8 cellular contexts compared by ENCODE assay signal in the genomic region with DNA sequence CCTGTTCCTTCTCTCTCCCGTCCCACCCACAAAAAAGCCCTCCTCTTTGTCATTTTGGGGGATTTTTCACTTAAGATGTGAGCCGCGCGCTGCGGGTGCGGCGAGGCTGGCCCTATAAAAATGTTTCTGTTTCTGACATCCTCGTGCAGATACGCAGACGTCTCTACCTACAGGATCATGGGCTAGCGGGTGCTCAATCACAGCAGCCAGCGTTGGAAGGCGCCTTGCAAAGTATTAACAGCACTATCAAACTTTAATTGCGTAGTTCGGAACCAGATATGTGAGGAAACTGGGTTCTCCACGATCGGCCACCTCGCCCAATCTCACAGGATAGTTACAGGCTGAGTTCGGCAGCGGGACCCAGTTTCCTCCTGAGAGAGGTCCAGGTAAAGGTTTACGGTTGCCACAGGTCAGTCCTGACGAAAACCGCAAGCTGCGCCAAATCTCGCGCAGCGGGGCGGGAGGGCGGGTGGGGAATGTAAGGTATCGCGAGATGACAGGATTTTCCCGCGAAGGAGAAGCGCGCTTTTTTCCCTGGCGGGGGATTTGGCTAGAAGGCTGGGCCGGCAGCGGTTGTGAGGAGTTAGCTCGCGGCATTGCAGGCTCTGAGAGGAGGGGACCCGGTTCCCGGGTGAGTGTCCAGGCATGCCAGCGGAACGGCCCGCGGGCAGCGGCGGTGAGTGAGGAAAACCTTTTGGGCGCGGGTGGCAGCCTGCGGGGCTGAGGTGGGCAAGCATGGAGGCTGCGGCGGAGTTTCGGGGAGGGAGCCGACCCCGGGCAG. TPM values are rescaled to one million over a fixed set of nuclear protein-coding genes. Genes with fewer than 3 reads are reported as not detected.
DNase-seq lines count a peak whose midpoint lies in the region; ATAC-seq and TF ChIP-seq lines count a peak whose summit lies in the region.

TSS of gene HELLS (plus strand) at position 512 of the 781 bp plus-strand sequence. CDS start at position 646, 134 bp downstream.

- 0 to 1% (median 0%) methylated on average over 56 of the region's 56 CpGs for WGBS in psoas muscle, 3 donors
- WGBS in urinary bladder, result under 1% methylated on average over 56 of the region's 56 CpGs

- peak; percentile 77 for DNase-seq in NCI-H1417 treated with DMSO at 0.1 percent for 48 hours (lab: John Stamatoyannopoulos, UW)
- DNase-seq in T-helper 1 cell, result peak; percentile 42 to 88 (median 58)
- peak; percentile 76 for DNase-seq in amniotic epithelial cell (ENCODE audit: low read depth)
- DNase-seq in left ventricle myocardium superior, result peak; percentile 81
- peak; percentile 70 to 76 for DNase-seq in psoas muscle

- H3K4me3 ChIP-seq in psoas muscle, result peak within 1 kb of the TSS; percentile 83
- H3K4me3 ChIP-seq in urinary bladder (ENCODE audit: low read depth, low read length), result peak within 1 kb of the TSS; percentile 63

- H3K4me1 ChIP-seq in psoas muscle (peaks cover 6% of the 10 kb centered on the region), urinary bladder (ENCODE audit: insufficient read depth) (no peaks in the 10 kb centered on the region)

- TF ChIP-seq POLR2A in GM15510 (IDR thresholded peaks at IDR 0.05; ENCODE audit: borderline replicate concordance, extremely low read depth, insufficient read length), result peak; percentile 56

- peak; percentile 79 for ATAC-seq in HG02840 (IDR thresholded peaks at IDR 0.05; ENCODE audit: low FRiP score, unreplicated experiment)
- peak; percentile 93 for ATAC-seq in left ventricle myocardium superior
- peak; percentile 72 to 93 (median 82) for ATAC-seq in psoas muscle

- H3K36me3 ChIP-seq in psoas muscle (ENCODE audit: insufficient read depth in 1 of 2, low read depth in 1 of 2) (no peaks in the 10 kb centered on the region), urinary bladder (ENCODE audit: insufficient read depth) (no peaks in the 10 kb centered on the region)

- no peak for TF ChIP-seq CTCF in psoas muscle (IDR thresholded peaks at IDR 0.05)

- H3K27me3 ChIP-seq in psoas muscle (ENCODE audit: insufficient read depth in 3 of 3, low read length in 2 of 3), result peaks cover 0 to 2% (median 0%) of the 10 kb centered on the region in 3 donors

- H3K27ac ChIP-seq in psoas muscle, result peak within 1 kb of the TSS; percentile 59
- H3K27ac ChIP-seq in urinary bladder (ENCODE audit: low read depth), result peak within 1 kb of the TSS; percentile 26

- intact Hi-C loops in left ventricle myocardium superior (cut with micrococcal nuclease), result no loop called here
- intact Hi-C loops in psoas muscle (cut with DNase I), result no loop called here

- no peaks in the 10 kb centered on the region for H3K9me3 ChIP-seq in psoas muscle

RNA-seq across cellular contexts. Expression of gene HELLS, which starts in this region (rescaled TPM):
- total RNA-seq in left ventricle myocardium superior, result 0.82 TPM
- under 1 TPM; 0.37 to 0.69 (median 0.58) TPM for total RNA-seq in psoas muscle
- under 1 TPM; 0.06 to 0.23 (median 0.20) TPM for polyA plus RNA-seq in psoas muscle
- 99.1 TPM for total RNA-seq in urinary bladder
- 1.7 TPM for polyA plus RNA-seq in urinary bladder

Comparison
In these comparisons a context has a peak if more than half of its experiments do, and no peak if none do; other contexts are left out.
1. Peak in every context shown above with its lines: DNase-seq, ATAC-seq, H3K4me3 ChIP-seq and H3K27ac ChIP-seq.
2. RNA of gene HELLS (total RNA-seq): 99.1 TPM in urinary bladder (single experiment); 0.82 TPM in left ventricle myocardium superior (single experiment) and 0.37 to 0.69 TPM in psoas muscle; every median in the first group is over 10 times any median in the second.
3. Peak in DNase-seq and ATAC-seq in left ventricle myocardium superior; RNA of the gene not detected or under 1 TPM.
4. Peak in DNase-seq, ATAC-seq, H3K4me3 ChIP-seq and H3K27ac ChIP-seq in psoas muscle; RNA of the gene not detected or under 1 TPM.